Comparison of ENCODE assay signal across 1 cellular context in the genomic region with DNA sequence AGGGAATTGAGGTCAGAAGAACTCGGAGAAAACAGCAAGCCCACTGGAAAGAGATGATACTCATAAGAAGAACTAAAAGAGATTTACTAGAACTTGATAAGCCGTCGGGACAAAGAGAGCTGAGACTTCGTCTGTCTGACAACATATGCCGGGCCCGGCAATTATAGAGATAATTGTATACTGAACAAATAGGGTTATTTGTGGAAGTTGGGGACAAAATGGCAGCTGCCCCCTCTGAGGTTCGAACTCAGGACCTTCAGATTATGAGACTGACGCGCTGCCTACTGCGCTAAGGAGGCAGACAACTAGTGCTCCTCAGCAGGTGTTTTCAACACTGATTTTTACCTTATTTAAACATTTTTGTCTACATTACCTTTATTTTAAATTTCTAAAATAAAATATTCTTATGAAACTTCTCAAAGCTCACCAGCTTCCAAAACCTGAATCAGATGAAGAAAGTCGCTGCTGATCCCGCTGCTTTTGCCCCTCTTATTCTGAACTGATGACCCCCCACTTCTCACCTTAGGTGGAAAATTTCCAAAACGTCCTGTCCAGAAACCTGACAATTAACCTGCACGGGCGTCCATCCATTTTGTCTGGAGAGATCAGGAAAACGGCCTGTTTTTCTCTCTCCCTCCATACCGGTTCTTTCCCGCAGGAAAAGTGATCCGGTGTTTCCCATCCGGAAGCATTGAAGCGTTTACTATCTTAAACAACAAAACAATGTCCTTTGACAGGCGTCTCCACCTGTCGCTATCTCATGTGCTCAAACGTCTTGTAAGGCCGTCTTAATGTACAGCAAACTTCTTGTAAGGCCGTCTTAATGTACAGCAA.
A peak's percentile ranks its signal among the peaks of the same experiment; 100 is the strongest.
TF ChIP-seq lines count a peak whose summit lies in the region.

No MANE protein-coding gene starts in this region.

TF ChIP-seq in HepG2, 621 proteins besides CTCF, POLR2A, EP300 and RAD21 (continued from another document and continues in another):
- TF ChIP-seq, protein P1, sequence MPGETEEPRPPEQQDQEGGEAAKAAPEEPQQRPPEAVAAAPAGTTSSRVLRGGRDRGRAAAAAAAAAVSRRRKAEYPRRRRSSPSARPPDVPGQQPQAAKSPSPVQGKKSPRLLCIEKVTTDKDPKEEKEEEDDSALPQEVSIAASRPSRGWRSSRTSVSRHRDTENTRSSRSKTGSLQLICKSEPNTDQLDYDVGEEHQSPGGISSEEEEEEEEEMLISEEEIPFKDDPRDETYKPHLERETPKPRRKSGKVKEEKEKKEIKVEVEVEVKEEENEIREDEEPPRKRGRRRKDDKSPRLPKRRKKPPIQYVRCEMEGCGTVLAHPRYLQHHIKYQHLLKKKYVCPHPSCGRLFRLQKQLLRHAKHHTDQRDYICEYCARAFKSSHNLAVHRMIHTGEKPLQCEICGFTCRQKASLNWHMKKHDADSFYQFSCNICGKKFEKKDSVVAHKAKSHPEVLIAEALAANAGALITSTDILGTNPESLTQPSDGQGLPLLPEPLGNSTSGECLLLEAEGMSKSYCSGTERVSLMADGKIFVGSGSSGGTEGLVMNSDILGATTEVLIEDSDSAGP (CRISPR knock-in tag; IDR thresholded peaks at IDR 0.05; ENCODE audit: borderline replicate concordance): no peak
- TF ChIP-seq MEIS2 (CRISPR knock-in tag; IDR thresholded peaks at IDR 0.05): no peak
- no peak for TF ChIP-seq ZFX (CRISPR knock-in tag; IDR thresholded peaks at IDR 0.05; ENCODE audit: low read depth)
- TF ChIP-seq SAFB2 (CRISPR knock-in tag; IDR thresholded peaks at IDR 0.05; ENCODE audit: borderline replicate concordance, low read depth): no peak
- TF ChIP-seq POLR2AphosphoS5 (IDR thresholded peaks at IDR 0.05; ENCODE audit: low read depth, low read length): no peak
- no peak for TF ChIP-seq HOXA9 (CRISPR knock-in tag; IDR thresholded peaks at IDR 0.05; ENCODE audit: borderline replicate concordance)
- no peak for TF ChIP-seq ZNF737 (CRISPR knock-in tag; IDR thresholded peaks at IDR 0.05; ENCODE audit: borderline replicate concordance)
- TF ChIP-seq ZNF546 (CRISPR knock-in tag; conservative IDR thresholded peaks at IDR 0.05): no peak
- TF ChIP-seq SNAI1 (CRISPR knock-in tag; IDR thresholded peaks at IDR 0.05; ENCODE audit: borderline replicate concordance): no peak
- no peak for TF ChIP-seq NFE2 (CRISPR knock-in tag; IDR thresholded peaks at IDR 0.05)
- TF ChIP-seq, protein P2, sequence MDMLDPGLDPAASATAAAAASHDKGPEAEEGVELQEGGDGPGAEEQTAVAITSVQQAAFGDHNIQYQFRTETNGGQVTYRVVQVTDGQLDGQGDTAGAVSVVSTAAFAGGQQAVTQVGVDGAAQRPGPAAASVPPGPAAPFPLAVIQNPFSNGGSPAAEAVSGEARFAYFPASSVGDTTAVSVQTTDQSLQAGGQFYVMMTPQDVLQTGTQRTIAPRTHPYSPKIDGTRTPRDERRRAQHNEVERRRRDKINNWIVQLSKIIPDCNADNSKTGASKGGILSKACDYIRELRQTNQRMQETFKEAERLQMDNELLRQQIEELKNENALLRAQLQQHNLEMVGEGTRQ (IDR thresholded peaks at IDR 0.05; ENCODE audit: low read depth, low read length): no peak
- TF ChIP-seq, protein P2 (CRISPR knock-in tag; IDR thresholded peaks at IDR 0.05; ENCODE audit: borderline replicate concordance): no peak
- TF ChIP-seq ZBTB20 (CRISPR knock-in tag; IDR thresholded peaks at IDR 0.05; ENCODE audit: borderline replicate concordance, low read depth): no peak
- TF ChIP-seq ZSCAN30 (CRISPR knock-in tag; IDR thresholded peaks at IDR 0.05): no peak
- peak; percentile 84 for TF ChIP-seq ZNF792 (CRISPR knock-in tag; IDR thresholded peaks at IDR 0.05)
- no peak for TF ChIP-seq ZNF572 (CRISPR knock-in tag; IDR thresholded peaks at IDR 0.05)
- no peak for TF ChIP-seq ARNT (IDR thresholded peaks at IDR 0.05)
- peak; percentile 79 for TF ChIP-seq TGIF2 (CRISPR knock-in tag; IDR thresholded peaks at IDR 0.05)
- no peak; the same call in 1 of the 2 replicates for TF ChIP-seq NFKB2 (CRISPR knock-in tag; IDR thresholded peaks at IDR 0.05; ENCODE audit: borderline replicate concordance)
- TF ChIP-seq ZNF775 (CRISPR knock-in tag; IDR thresholded peaks at IDR 0.05; ENCODE audit: borderline replicate concordance): no peak
- no peak for TF ChIP-seq HNRNPH1 (optimal IDR thresholded peaks at IDR 0.05; ENCODE audit: low read depth, low read length)
- no peak for TF ChIP-seq PHB2 (IDR thresholded peaks at IDR 0.05; ENCODE audit: partially characterized antibody)
- TF ChIP-seq, protein P3, sequence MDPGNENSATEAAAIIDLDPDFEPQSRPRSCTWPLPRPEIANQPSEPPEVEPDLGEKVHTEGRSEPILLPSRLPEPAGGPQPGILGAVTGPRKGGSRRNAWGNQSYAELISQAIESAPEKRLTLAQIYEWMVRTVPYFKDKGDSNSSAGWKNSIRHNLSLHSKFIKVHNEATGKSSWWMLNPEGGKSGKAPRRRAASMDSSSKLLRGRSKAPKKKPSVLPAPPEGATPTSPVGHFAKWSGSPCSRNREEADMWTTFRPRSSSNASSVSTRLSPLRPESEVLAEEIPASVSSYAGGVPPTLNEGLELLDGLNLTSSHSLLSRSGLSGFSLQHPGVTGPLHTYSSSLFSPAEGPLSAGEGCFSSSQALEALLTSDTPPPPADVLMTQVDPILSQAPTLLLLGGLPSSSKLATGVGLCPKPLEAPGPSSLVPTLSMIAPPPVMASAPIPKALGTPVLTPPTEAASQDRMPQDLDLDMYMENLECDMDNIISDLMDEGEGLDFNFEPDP (CRISPR knock-in tag; conservative IDR thresholded peaks at IDR 0.05): no peak
- TF ChIP-seq TCF7L2 (IDR thresholded peaks at IDR 0.05; ENCODE audit: low read depth, low read length): no peak
- TF ChIP-seq CBX5 (CRISPR knock-in tag; IDR thresholded peaks at IDR 0.05; ENCODE audit: borderline replicate concordance): peak; percentile 81
- no peak for TF ChIP-seq ZC3H4 (CRISPR knock-in tag; IDR thresholded peaks at IDR 0.05; ENCODE audit: borderline replicate concordance)
- no peak for TF ChIP-seq CENPX (CRISPR knock-in tag; IDR thresholded peaks at IDR 0.05)
- no peak for TF ChIP-seq TAF15 (IDR thresholded peaks at IDR 0.05; ENCODE audit: low read depth, low read length, poor library complexity, severe bottlenecking)
- 0 out of 2 replicates have a peak, but pooled peaks have one; percentile 7 for TF ChIP-seq MYC (CRISPR knock-in tag; IDR thresholded peaks at IDR 0.05; ENCODE audit: borderline replicate concordance)
- no peak; the same call in 1 of the 2 replicates for TF ChIP-seq ZNF670 (CRISPR knock-in tag; IDR thresholded peaks at IDR 0.05; ENCODE audit: borderline replicate concordance)
- TF ChIP-seq ZFY (CRISPR knock-in tag; IDR thresholded peaks at IDR 0.05): 0 out of 2 replicates have a peak, but pooled peaks have one; percentile 24
- TF ChIP-seq, protein P4, sequence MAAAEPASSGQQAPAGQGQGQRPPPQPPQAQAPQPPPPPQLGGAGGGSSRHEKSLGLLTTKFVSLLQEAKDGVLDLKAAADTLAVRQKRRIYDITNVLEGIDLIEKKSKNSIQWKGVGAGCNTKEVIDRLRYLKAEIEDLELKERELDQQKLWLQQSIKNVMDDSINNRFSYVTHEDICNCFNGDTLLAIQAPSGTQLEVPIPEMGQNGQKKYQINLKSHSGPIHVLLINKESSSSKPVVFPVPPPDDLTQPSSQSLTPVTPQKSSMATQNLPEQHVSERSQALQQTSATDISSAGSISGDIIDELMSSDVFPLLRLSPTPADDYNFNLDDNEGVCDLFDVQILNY (CRISPR knock-in tag; conservative IDR thresholded peaks at IDR 0.05): no peak
- TF ChIP-seq CCAR2 (optimal IDR thresholded peaks at IDR 0.05; ENCODE audit: low read depth, low read length): no peak
- no peak for TF ChIP-seq TRIM24 (CRISPR knock-in tag; IDR thresholded peaks at IDR 0.05)
- TF ChIP-seq TOE1 (CRISPR knock-in tag; IDR thresholded peaks at IDR 0.05): peak; percentile 82; the same call in 1 of the 2 replicates
- no peak for TF ChIP-seq FLYWCH1 (CRISPR knock-in tag; IDR thresholded peaks at IDR 0.05)
- no peak for TF ChIP-seq ZNF367 (CRISPR knock-in tag; IDR thresholded peaks at IDR 0.05; ENCODE audit: borderline replicate concordance)
- TF ChIP-seq, protein P5, sequence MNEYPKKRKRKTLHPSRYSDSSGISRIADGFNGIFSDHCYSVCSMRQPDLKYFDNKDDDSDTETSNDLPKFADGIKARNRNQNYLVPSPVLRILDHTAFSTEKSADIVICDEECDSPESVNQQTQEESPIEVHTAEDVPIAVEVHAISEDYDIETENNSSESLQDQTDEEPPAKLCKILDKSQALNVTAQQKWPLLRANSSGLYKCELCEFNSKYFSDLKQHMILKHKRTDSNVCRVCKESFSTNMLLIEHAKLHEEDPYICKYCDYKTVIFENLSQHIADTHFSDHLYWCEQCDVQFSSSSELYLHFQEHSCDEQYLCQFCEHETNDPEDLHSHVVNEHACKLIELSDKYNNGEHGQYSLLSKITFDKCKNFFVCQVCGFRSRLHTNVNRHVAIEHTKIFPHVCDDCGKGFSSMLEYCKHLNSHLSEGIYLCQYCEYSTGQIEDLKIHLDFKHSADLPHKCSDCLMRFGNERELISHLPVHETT (CRISPR knock-in tag; conservative IDR thresholded peaks at IDR 0.05): 0 out of 2 replicates have a peak, but pooled peaks have one; percentile 33
- TF ChIP-seq, protein P6, sequence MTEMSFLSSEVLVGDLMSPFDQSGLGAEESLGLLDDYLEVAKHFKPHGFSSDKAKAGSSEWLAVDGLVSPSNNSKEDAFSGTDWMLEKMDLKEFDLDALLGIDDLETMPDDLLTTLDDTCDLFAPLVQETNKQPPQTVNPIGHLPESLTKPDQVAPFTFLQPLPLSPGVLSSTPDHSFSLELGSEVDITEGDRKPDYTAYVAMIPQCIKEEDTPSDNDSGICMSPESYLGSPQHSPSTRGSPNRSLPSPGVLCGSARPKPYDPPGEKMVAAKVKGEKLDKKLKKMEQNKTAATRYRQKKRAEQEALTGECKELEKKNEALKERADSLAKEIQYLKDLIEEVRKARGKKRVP (CRISPR knock-in tag; IDR thresholded peaks at IDR 0.05): peak in 1 of 2 experiments; percentile 52; a peak in 1 of 4 replicates
- TF ChIP-seq SIN3B (IDR thresholded peaks at IDR 0.05; ENCODE audit: low read length): no peak
- TF ChIP-seq NFE2L1 (CRISPR knock-in tag; IDR thresholded peaks at IDR 0.05; ENCODE audit: borderline replicate concordance): no peak
- TF ChIP-seq HINFP (CRISPR knock-in tag; IDR thresholded peaks at IDR 0.05; ENCODE audit: low read depth): no peak
- TF ChIP-seq, protein P7, sequence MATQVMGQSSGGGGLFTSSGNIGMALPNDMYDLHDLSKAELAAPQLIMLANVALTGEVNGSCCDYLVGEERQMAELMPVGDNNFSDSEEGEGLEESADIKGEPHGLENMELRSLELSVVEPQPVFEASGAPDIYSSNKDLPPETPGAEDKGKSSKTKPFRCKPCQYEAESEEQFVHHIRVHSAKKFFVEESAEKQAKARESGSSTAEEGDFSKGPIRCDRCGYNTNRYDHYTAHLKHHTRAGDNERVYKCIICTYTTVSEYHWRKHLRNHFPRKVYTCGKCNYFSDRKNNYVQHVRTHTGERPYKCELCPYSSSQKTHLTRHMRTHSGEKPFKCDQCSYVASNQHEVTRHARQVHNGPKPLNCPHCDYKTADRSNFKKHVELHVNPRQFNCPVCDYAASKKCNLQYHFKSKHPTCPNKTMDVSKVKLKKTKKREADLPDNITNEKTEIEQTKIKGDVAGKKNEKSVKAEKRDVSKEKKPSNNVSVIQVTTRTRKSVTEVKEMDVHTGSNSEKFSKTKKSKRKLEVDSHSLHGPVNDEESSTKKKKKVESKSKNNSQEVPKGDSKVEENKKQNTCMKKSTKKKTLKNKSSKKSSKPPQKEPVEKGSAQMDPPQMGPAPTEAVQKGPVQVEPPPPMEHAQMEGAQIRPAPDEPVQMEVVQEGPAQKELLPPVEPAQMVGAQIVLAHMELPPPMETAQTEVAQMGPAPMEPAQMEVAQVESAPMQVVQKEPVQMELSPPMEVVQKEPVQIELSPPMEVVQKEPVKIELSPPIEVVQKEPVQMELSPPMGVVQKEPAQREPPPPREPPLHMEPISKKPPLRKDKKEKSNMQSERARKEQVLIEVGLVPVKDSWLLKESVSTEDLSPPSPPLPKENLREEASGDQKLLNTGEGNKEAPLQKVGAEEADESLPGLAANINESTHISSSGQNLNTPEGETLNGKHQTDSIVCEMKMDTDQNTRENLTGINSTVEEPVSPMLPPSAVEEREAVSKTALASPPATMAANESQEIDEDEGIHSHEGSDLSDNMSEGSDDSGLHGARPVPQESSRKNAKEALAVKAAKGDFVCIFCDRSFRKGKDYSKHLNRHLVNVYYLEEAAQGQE (IDR thresholded peaks at IDR 0.05; ENCODE audit: borderline replicate concordance in 1 of 2, low read depth in 1 of 2, low read length in 2 of 2): no peak
- TF ChIP-seq THYN1 (CRISPR knock-in tag; IDR thresholded peaks at IDR 0.05; ENCODE audit: borderline replicate concordance, low read depth): no peak
- TF ChIP-seq SCMH1 (CRISPR knock-in tag; IDR thresholded peaks at IDR 0.05; ENCODE audit: borderline replicate concordance): no peak
- no peak for TF ChIP-seq ATAD3A (CRISPR knock-in tag; IDR thresholded peaks at IDR 0.05)
- TF ChIP-seq, protein P8, sequence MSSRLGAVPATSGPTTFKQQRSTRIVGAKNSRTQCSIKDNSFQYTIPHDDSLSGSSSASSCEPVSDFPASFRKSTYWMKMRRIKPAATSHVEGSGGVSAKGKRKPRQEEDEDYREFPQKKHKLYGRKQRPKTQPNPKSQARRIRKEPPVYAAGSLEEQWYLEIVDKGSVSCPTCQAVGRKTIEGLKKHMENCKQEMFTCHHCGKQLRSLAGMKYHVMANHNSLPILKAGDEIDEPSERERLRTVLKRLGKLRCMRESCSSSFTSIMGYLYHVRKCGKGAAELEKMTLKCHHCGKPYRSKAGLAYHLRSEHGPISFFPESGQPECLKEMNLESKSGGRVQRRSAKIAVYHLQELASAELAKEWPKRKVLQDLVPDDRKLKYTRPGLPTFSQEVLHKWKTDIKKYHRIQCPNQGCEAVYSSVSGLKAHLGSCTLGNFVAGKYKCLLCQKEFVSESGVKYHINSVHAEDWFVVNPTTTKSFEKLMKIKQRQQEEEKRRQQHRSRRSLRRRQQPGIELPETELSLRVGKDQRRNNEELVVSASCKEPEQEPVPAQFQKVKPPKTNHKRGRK (CRISPR knock-in tag; IDR thresholded peaks at IDR 0.05): no peak
- TF ChIP-seq CREB1 (IDR thresholded peaks at IDR 0.05): no peak
- peak; percentile 47; the same call in 1 of the 2 replicates for TF ChIP-seq CREB1 (CRISPR knock-in tag; IDR thresholded peaks at IDR 0.05)
- TF ChIP-seq ADNP (CRISPR knock-in tag; IDR thresholded peaks at IDR 0.05): peak; percentile 76; the same call in 1 of the 2 replicates
